ENCODE assay signal across 20 cellular contexts in genomic region chr19:45082170-45082569, GRCh38. TPM values are rescaled to one million over a fixed set of nuclear protein-coding genes. Genes with fewer than 3 reads are reported as not detected.
A peak's percentile ranks its signal among the peaks of the same experiment; 100 is the strongest.
DNase-seq lines count a peak whose midpoint lies in the region; ATAC-seq and TF ChIP-seq lines count a peak whose summit lies in the region.
"Had no signal": no experiment of that assay in that cellular context is flagged by ENCODE, and none has a peak within 500 bp of the region (broad histone marks: within the 10 kb centered on the region; RNA-seq: fewer than 3 reads in every experiment).

No MANE protein-coding gene starts in this region.

- no peak for TF ChIP-seq CTCF in Caco-2 (IDR thresholded peaks at IDR 0.05; ENCODE audit: insufficient read depth in 1 of 2, low read depth in 1 of 2, low read length in 1 of 2, severe bottlenecking in 1 of 2, unreplicated experiment in 1 of 2)

- no peak for DNase-seq in CD4-positive, CD25-positive, alpha-beta regulatory T cell
- no peak for DNase-seq in Caco-2
- no peak for DNase-seq in activated naive CD8-positive, alpha-beta T cell treated with anti-CD3 and anti-CD28 coated beads for 36 hours
- no peak for DNase-seq in naive thymus-derived CD8-positive, alpha-beta T cell
- DNase-seq in C1 segment of cervical spinal cord (lab: John Stamatoyannopoulos, UW): no peak
- DNase-seq in activated CD8-positive, alpha-beta memory T cell treated with anti-CD3 and anti-CD28 coated beads, Interleukin-2, amount 50 U/mL, for 48 hours: no peak
- no peak for DNase-seq in SJCRH30
- DNase-seq in DMS53 (lab: John Stamatoyannopoulos, UW): no peak
- DNase-seq: activated CD4-positive, alpha-beta T cell treated with anti-CD3 and anti-CD28 coated beads for 36 hours; effector memory CD4-positive, alpha-beta T cell; heart right ventricle; NCI-H1436 treated with DMSO at 0.1 percent for 48 hours; NCI-H82; psoas muscle; small intestine; stimulated activated CD4-positive, alpha-beta T cell treated with anti-CD3 and anti-CD28 coated beads, Interleukin-4, amount 100 ng/mL, for 24 hours; T1000 had no signal

- H3K9me3 Mint-ChIP-seq in CD4-positive, CD25-positive, alpha-beta regulatory T cell: peaks cover 0 to 1% (median 0%) of the 10 kb centered on the region in 7 donors
- no peaks in the 10 kb centered on the region for H3K9me3 Mint-ChIP-seq in Caco-2 (ENCODE audit: unreplicated experiment)
- H3K9me3 Mint-ChIP-seq in activated naive CD8-positive, alpha-beta T cell treated with anti-CD3 and anti-CD28 coated beads for 36 hours: no peaks in the 10 kb centered on the region
- no peaks in the 10 kb centered on the region for H3K9me3 Mint-ChIP-seq in naive thymus-derived CD8-positive, alpha-beta T cell

- H3K27me3 ChIP-seq in CD4-positive, CD25-positive, alpha-beta regulatory T cell (ENCODE audit: control insufficient read depth, insufficient read depth, low read length): no peaks in the 10 kb centered on the region
- H3K27me3 ChIP-seq in Caco-2 (replicated peaks; ENCODE audit: control insufficient read depth, insufficient read depth, low read length): no peaks in the 10 kb centered on the region
- H3K27me3 ChIP-seq in SJCRH30: no peaks in the 10 kb centered on the region
- H3K27me3 ChIP-seq: heart right ventricle, SJSA1 had no signal

- no peaks in the 10 kb centered on the region for H3K9me3 ChIP-seq in CD4-positive, CD25-positive, alpha-beta regulatory T cell (ENCODE audit: control insufficient read depth in 2 of 2, low read length in 2 of 2)
- H3K9me3 ChIP-seq in Caco-2 (no peaks in the 10 kb centered on the region), SJCRH30 (replicated peaks) (no peaks in the 10 kb centered on the region)
- H3K9me3 ChIP-seq: heart right ventricle, psoas muscle, SJSA1 had no signal

- H3K27ac Mint-ChIP-seq in CD4-positive, CD25-positive, alpha-beta regulatory T cell: peak overlapping the region in 1 of 3 donors; percentile 75
- no peak overlapping the region for H3K27ac Mint-ChIP-seq in Caco-2 (ENCODE audit: unreplicated experiment)
- no peak overlapping the region for H3K27ac Mint-ChIP-seq in activated naive CD8-positive, alpha-beta T cell treated with anti-CD3 and anti-CD28 coated beads for 36 hours
- H3K27ac Mint-ChIP-seq in naive thymus-derived CD8-positive, alpha-beta T cell: peak overlapping the region in 6 of 10 donors; percentile 5 to 83 (median 40)
- H3K27ac Mint-ChIP-seq: activated CD4-positive, alpha-beta T cell treated with anti-CD3 and anti-CD28 coated beads for 36 hours had no signal

- POLR2A ChIA-PET in Caco-2 (lab: Charles Lee): no interaction called here
- POLR2A ChIA-PET in naive thymus-derived CD8-positive, alpha-beta T cell (lab: Charles Lee): no interaction called here

- H3K36me3 Mint-ChIP-seq in CD4-positive, CD25-positive, alpha-beta regulatory T cell: peaks cover 17% of the 10 kb centered on the region
- H3K36me3 Mint-ChIP-seq in Caco-2 (ENCODE audit: insufficient read depth, unreplicated experiment): peaks cover 51% of the 10 kb centered on the region
- peaks cover 37% of the 10 kb centered on the region for H3K36me3 Mint-ChIP-seq in activated naive CD8-positive, alpha-beta T cell treated with anti-CD3 and anti-CD28 coated beads for 36 hours
- peaks cover 0 to 29% (median 8%) of the 10 kb centered on the region in 3 donors for H3K36me3 Mint-ChIP-seq in naive thymus-derived CD8-positive, alpha-beta T cell

- peaks cover 0 to 58% (median 16%) of the 10 kb centered on the region in 4 donors for H3K4me1 Mint-ChIP-seq in CD4-positive, CD25-positive, alpha-beta regulatory T cell
- peaks cover 15% of the 10 kb centered on the region for H3K4me1 Mint-ChIP-seq in Caco-2 (ENCODE audit: low read depth, unreplicated experiment)
- H3K4me1 Mint-ChIP-seq in activated naive CD8-positive, alpha-beta T cell treated with anti-CD3 and anti-CD28 coated beads for 36 hours: peaks cover 37% of the 10 kb centered on the region
- peaks cover 13 to 57% (median 47%) of the 10 kb centered on the region in 4 donors for H3K4me1 Mint-ChIP-seq in naive thymus-derived CD8-positive, alpha-beta T cell

- no peaks in the 10 kb centered on the region for H3K27me3 Mint-ChIP-seq in CD4-positive, CD25-positive, alpha-beta regulatory T cell
- H3K27me3 Mint-ChIP-seq in Caco-2 (ENCODE audit: insufficient read depth, unreplicated experiment): no peaks in the 10 kb centered on the region
- no peaks in the 10 kb centered on the region for H3K27me3 Mint-ChIP-seq in activated naive CD8-positive, alpha-beta T cell treated with anti-CD3 and anti-CD28 coated beads for 36 hours
- H3K27me3 Mint-ChIP-seq in naive thymus-derived CD8-positive, alpha-beta T cell: no peaks in the 10 kb centered on the region
- H3K27me3 Mint-ChIP-seq: activated CD4-positive, alpha-beta T cell treated with anti-CD3 and anti-CD28 coated beads for 36 hours had no signal

- intact Hi-C loops in Caco-2 (cut with micrococcal nuclease; ENCODE audit: unreplicated experiment): no loop called here

- no peak overlapping the region for H3K4me3 ChIP-seq in CD4-positive, CD25-positive, alpha-beta regulatory T cell (ENCODE audit: low read depth, low read length)
- H3K4me3 ChIP-seq in Caco-2 (ENCODE audit: low read depth, low read length) (no peak overlapping the region), SJCRH30 (no peak overlapping the region)
- H3K4me3 ChIP-seq: heart right ventricle, psoas muscle, SJSA1 had no signal

- CTCF ChIA-PET in Caco-2 (lab: Charles Lee): no interaction called here

- BruUV-seq in Caco-2 (replicated peaks; lab: Mats Ljungman, UMichigan): no TSS peak

- no peak for ATAC-seq in CD4-positive, CD25-positive, alpha-beta regulatory T cell (ENCODE audit: low read depth in 2 of 2)
- ATAC-seq in naive thymus-derived CD8-positive, alpha-beta T cell: no peak
- ATAC-seq: activated CD4-positive, alpha-beta T cell treated with anti-CD3 and anti-CD28 coated beads for 36 hours; heart right ventricle; psoas muscle had no signal

- peaks cover 13% of the 10 kb centered on the region for H3K36me3 ChIP-seq in CD4-positive, CD25-positive, alpha-beta regulatory T cell (ENCODE audit: control insufficient read depth, insufficient read depth, low read length)
- H3K36me3 ChIP-seq in Caco-2 (ENCODE audit: control insufficient read depth, insufficient read depth, low read length): no peaks in the 10 kb centered on the region; the same call in 1 of the 2 replicates
- peaks cover 14% of the 10 kb centered on the region; the same call in 1 of the 2 replicates for H3K36me3 ChIP-seq in SJCRH30

- H3K4me3 Mint-ChIP-seq in CD4-positive, CD25-positive, alpha-beta regulatory T cell: peak overlapping the region; percentile 31 to 81 (median 60)
- peak overlapping the region; percentile 34 for H3K4me3 Mint-ChIP-seq in Caco-2 (ENCODE audit: unreplicated experiment)
- H3K4me3 Mint-ChIP-seq in activated naive CD8-positive, alpha-beta T cell treated with anti-CD3 and anti-CD28 coated beads for 36 hours: peak overlapping the region; percentile 37
- H3K4me3 Mint-ChIP-seq in naive thymus-derived CD8-positive, alpha-beta T cell: peak overlapping the region in 6 of 10 donors; percentile 4 to 78 (median 48)

- H3K4me1 ChIP-seq in CD4-positive, CD25-positive, alpha-beta regulatory T cell (ENCODE audit: control insufficient read depth, insufficient read depth, low read length, poor library complexity, severe bottlenecking): peaks cover 24% of the 10 kb centered on the region
- peaks cover 14% of the 10 kb centered on the region for H3K4me1 ChIP-seq in Caco-2
- no peaks in the 10 kb centered on the region for H3K4me1 ChIP-seq in SJCRH30

- H3K27ac ChIP-seq in CD4-positive, CD25-positive, alpha-beta regulatory T cell (ENCODE audit: insufficient read depth, low read length, poor library complexity, severe bottlenecking): no peak overlapping the region
- H3K27ac ChIP-seq in SJCRH30: no peak overlapping the region
- H3K27ac ChIP-seq: heart right ventricle, psoas muscle, SJSA1 had no signal

RNA-seq across cellular contexts. Expression of gene GEMIN7, which starts 3.1 kb away (rescaled TPM):
- total RNA-seq in CD4-positive, CD25-positive, alpha-beta regulatory T cell: 6.6 TPM
- polyA plus RNA-seq in CD4-positive, CD25-positive, alpha-beta regulatory T cell: 10 to 100 TPM; 64.6 to 93.1 (median 79.7) TPM
- 45.8 and 49.3 TPM in 2 replicates for total RNA-seq in Caco-2 (2022)
- total RNA-seq in activated naive CD8-positive, alpha-beta T cell treated with anti-CD3 and anti-CD28 coated beads for 36 hours: 10 to 100 TPM; 53.6 to 58.2 TPM
- total RNA-seq in naive thymus-derived CD8-positive, alpha-beta T cell: 10 to 100 TPM; 13.5 to 19.8 TPM
- polyA plus RNA-seq in naive thymus-derived CD8-positive, alpha-beta T cell: 10 to 100 TPM; 44.2 to 70.0 (median 50.3) TPM
- total RNA-seq in SJCRH30 (2014; rRNA removed; shearing (Covaris generic)): 37.3 and 37.9 TPM in 2 replicates

RNA-seq across cellular contexts. Expression of gene ZNF296, which starts 5.9 kb away (rescaled TPM):
- total RNA-seq in CD4-positive, CD25-positive, alpha-beta regulatory T cell: 3.0 TPM
- polyA plus RNA-seq in CD4-positive, CD25-positive, alpha-beta regulatory T cell: 1 to 10 TPM; 1.8 to 2.5 (median 2.0) TPM
- 8.4 and 9.4 TPM in 2 replicates for total RNA-seq in Caco-2 (2022)
- total RNA-seq in activated naive CD8-positive, alpha-beta T cell treated with anti-CD3 and anti-CD28 coated beads for 36 hours: 1 to 10 TPM; 5.4 to 6.3 TPM
- 1 to 10 TPM; 2.3 to 2.4 TPM for total RNA-seq in naive thymus-derived CD8-positive, alpha-beta T cell
- polyA plus RNA-seq in naive thymus-derived CD8-positive, alpha-beta T cell: 1 to 10 TPM; 1.0 to 1.6 (median 1.1) TPM
- not detected in 2 replicates for total RNA-seq in SJCRH30 (2014; rRNA removed; shearing (Covaris generic))
- total RNA-seq: fibroblast of lung, HT1080, SJSA1 had no signal

RNA-seq across cellular contexts. Expression of gene PPP1R37, which starts 10.8 kb away (rescaled TPM):
- 17.4 TPM for total RNA-seq in CD4-positive, CD25-positive, alpha-beta regulatory T cell
- polyA plus RNA-seq in CD4-positive, CD25-positive, alpha-beta regulatory T cell: 1 to 10 TPM in 1 of 4 donors, under 1 TPM in 3; 0.61 to 1.0 (median 0.65) TPM
- total RNA-seq in Caco-2 (2022): 42.1 and 47.7 TPM in 2 replicates
- 10 to 100 TPM; 13.3 to 15.3 TPM for total RNA-seq in activated naive CD8-positive, alpha-beta T cell treated with anti-CD3 and anti-CD28 coated beads for 36 hours
- total RNA-seq in naive thymus-derived CD8-positive, alpha-beta T cell: 10 to 100 TPM; 32.9 to 33.3 TPM
- polyA plus RNA-seq in naive thymus-derived CD8-positive, alpha-beta T cell: 1 to 10 TPM in 1 of 3 donors, under 1 TPM in 2; 0.40 to 2.0 (median 0.83) TPM
- 19.4 and 20.0 TPM in 2 replicates for total RNA-seq in SJCRH30 (2014; rRNA removed; shearing (Covaris generic))

RNA-seq across cellular contexts. Expression of gene CLASRP, which starts 43.3 kb away (rescaled TPM):
- total RNA-seq in CD4-positive, CD25-positive, alpha-beta regulatory T cell: 189 TPM
- polyA plus RNA-seq in CD4-positive, CD25-positive, alpha-beta regulatory T cell: 1 to 10 TPM; 3.9 to 4.9 (median 4.3) TPM
- total RNA-seq in Caco-2 (2022): 104 and 111 TPM in 2 replicates
- total RNA-seq in activated naive CD8-positive, alpha-beta T cell treated with anti-CD3 and anti-CD28 coated beads for 36 hours: 10 to 100 TPM; 89.9 to 94.2 TPM
- 100 to 1,000 TPM; 141 to 150 TPM for total RNA-seq in naive thymus-derived CD8-positive, alpha-beta T cell
- 1 to 10 TPM; 2.0 to 6.7 (median 5.3) TPM for polyA plus RNA-seq in naive thymus-derived CD8-positive, alpha-beta T cell
- total RNA-seq in SJCRH30 (2014; rRNA removed; shearing (Covaris generic)): 26.4 and 39.8 TPM in 2 replicates

Comparison
In these comparisons a context has a peak if more than half of its experiments do, and no peak if none do; other contexts are left out.
1. H3K27ac Mint-ChIP-seq: peak in naive thymus-derived CD8-positive, alpha-beta T cell (6 of 10); none in Caco-2 (single experiment) and activated naive CD8-positive, alpha-beta T cell treated with anti-CD3 and anti-CD28 coated beads for 36 hours (single experiment).
2. Peak in every context shown above with its lines, with median percentiles within 50 percentile points of each other: H3K4me3 Mint-ChIP-seq.